8 cellular contexts compared by ENCODE assay signal in the genomic region with DNA sequence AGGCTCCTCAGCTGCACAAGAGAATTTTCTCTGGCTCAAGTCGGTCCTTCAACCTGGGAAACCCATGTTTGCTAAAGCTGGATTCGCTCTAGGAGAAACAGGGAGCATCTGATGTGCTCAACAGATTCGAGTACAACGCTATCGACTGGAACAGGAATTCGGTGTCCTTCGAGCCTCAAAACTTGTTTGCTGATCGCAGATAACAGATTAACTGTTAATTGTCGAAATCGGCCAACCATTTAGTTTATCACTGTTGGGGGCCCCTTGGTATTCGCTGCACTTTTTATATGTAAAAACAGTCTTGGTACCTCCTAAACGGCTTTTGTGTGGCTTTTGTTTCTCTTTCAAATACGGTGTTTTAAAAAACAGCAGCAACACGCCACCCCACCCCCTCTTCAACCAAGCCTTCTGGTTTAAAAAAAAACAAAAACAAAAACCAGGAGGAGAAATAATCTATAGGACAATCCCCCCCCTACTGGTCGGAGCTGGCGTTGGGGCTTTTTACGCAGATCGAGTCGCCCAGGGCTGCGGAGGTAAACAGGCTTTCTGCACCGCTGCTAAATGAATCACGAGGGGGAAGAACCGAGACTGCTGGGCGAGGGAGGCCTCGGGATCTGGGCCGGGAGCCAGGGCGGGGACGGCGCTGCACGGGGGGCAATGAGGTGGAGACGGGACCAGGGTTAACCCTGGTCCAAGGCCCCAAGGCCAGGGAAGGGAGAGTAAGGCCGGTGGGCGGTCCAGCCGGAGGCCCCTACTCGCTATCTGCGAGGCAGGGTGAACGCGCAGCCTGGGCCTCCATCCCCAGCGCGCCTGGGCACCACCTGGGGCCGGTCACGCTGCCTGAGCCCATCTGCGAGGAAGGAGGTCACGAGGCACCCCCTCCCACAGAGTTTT.
A peak's percentile ranks its signal among the peaks of the same experiment; 100 is the strongest.
DNase-seq lines count a peak whose midpoint lies in the region; ATAC-seq and TF ChIP-seq lines count a peak whose summit lies in the region.

No MANE protein-coding gene starts in this region.

- peak; percentile 10 to 20 for TF ChIP-seq CTCF in left lung (IDR thresholded peaks at IDR 0.05)

- H3K27ac ChIP-seq in left lung = no peak overlapping the region

- peaks cover 36% of the 10 kb centered on the region for H3K4me1 Mint-ChIP-seq in T-helper 2 cell treated with Interferon-gamma antibody and Interleukin-4, amounts not matched to agents 5 μg/mL and 100 μg/mL, for 36 hours (ENCODE audit: low read depth)

- H3K4me3 ChIP-seq in left lung = no peak overlapping the region

- peaks cover 3 to 55% of the 10 kb centered on the region in 2 donors for H3K4me1 ChIP-seq in left lung

- H3K36me3 Mint-ChIP-seq in T-helper 2 cell treated with Interferon-gamma antibody and Interleukin-4, amounts not matched to agents 5 μg/mL and 100 μg/mL, for 36 hours (ENCODE audit: low read depth) = no peaks in the 10 kb centered on the region

- intact Hi-C loops in left lung (cut with DNase I) = loop anchor here in 1 of 2 donors (10.0 kb wide), 1 partner anchor 155 kb away; no protein-coding TSS in a partner anchor

- H3K36me3 ChIP-seq in left lung = no peaks in the 10 kb centered on the region

- H3K4me3 Mint-ChIP-seq in T-helper 2 cell treated with Interferon-gamma antibody and Interleukin-4, amounts not matched to agents 5 μg/mL and 100 μg/mL, for 36 hours = peak overlapping the region; percentile 83

- H3K9me3 Mint-ChIP-seq in T-helper 2 cell treated with Interferon-gamma antibody and Interleukin-4, amounts not matched to agents 5 μg/mL and 100 μg/mL, for 36 hours = no peaks in the 10 kb centered on the region

- DNase-seq in DMS 273 treated with DMSO at 0.1 percent for 48 hours (lab: John Stamatoyannopoulos, UW) (peak; percentile 35), NCI-H1092 (lab: John Stamatoyannopoulos, UW) (peak; percentile 83), amniotic stem cell (lab: John Stamatoyannopoulos, UW) (peak; percentile 32), left lung (peak in 1 of 2 donors; percentile 71)
- DNase-seq in T-helper 2 cell treated with Interferon-gamma antibody and Interleukin-4, amounts not matched to agents 5 μg/mL and 100 μg/mL, for 36 hours (ENCODE audit: low spot score) = peak; percentile 75
- peak; percentile 45 to 66 for DNase-seq in stimulated activated CD8-positive, alpha-beta memory T cell treated with anti-CD3 and anti-CD28 coated beads, Interleukin-4, amount 100 ng/mL, for 1 hour (ENCODE audit: low read depth in 2 of 2, low spot score in 1 of 2)

- peak; percentile 46 for ATAC-seq in GM21737 (IDR thresholded peaks at IDR 0.05; ENCODE audit: unreplicated experiment)
- ATAC-seq in left lung = peak; percentile 16
- no peak for ATAC-seq in GM18517 (IDR thresholded peaks at IDR 0.05; ENCODE audit: unreplicated experiment)

- H3K9me3 ChIP-seq in left lung = no peaks in the 10 kb centered on the region

- H3K27me3 Mint-ChIP-seq in T-helper 2 cell treated with Interferon-gamma antibody and Interleukin-4, amounts not matched to agents 5 μg/mL and 100 μg/mL, for 36 hours (ENCODE audit: low read depth) = no peaks in the 10 kb centered on the region

- H3K27me3 ChIP-seq in left lung = peaks cover 0 to 43% of the 10 kb centered on the region in 2 donors

- peak overlapping the region; percentile 97 for H3K27ac Mint-ChIP-seq in T-helper 2 cell treated with Interferon-gamma antibody and Interleukin-4, amounts not matched to agents 5 μg/mL and 100 μg/mL, for 36 hours
